Comparison of ENCODE assay signal across 20 cellular contexts in the genomic region with DNA sequence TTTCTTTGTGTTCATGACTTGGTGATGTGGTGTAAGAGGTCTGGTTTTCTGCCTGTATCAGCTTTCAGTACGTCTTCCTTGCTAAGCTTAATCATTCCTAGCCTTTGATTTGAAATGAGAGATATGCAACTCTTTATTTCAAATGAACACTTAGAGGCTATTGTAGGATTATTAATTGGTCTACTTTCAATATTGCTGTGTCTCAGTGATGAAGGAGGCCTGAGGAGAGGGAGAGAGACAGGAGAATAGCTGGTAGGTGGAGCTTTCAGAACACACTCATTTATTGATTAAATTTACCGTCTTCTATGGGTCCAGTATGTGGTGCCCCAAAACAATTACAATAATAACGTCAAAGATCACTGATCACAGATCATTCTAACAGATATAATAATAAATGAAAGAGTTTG.
DNase-seq lines count a peak whose midpoint lies in the region; ATAC-seq and TF ChIP-seq lines count a peak whose summit lies in the region.
"Had no signal": no experiment of that assay in that cellular context is flagged by ENCODE, and none has a peak within 500 bp of the region (broad histone marks: within the 10 kb centered on the region; RNA-seq: fewer than 3 reads in every experiment).

No MANE protein-coding gene starts in this region.

- no peak for TF ChIP-seq CTCF in CD8-positive, alpha-beta T cell (IDR thresholded peaks at IDR 0.05)

- DNase-seq in CD8-positive, alpha-beta T cell = no peak
- DNase-seq in T-helper 17 cell = no peak
- DNase-seq in iris pigment epithelial cell (ENCODE audit: low read depth) = peak; percentile 28
- no peak for DNase-seq in erythroblast (lab: John Stamatoyannopoulos, UW)
- no peak for DNase-seq in NCI-H2227 treated with DMSO at 0.1 percent for 48 hours (lab: John Stamatoyannopoulos, UW)
- DNase-seq in left cardiac atrium = no peak
- DNase-seq: activated naive CD4-positive, alpha-beta T cell treated with Interleukin-2 at 50 U/mL for 16 hours; COR-L47; effector memory CD4-positive, alpha-beta T cell; esophagus squamous epithelium; NCI-H2107; NCI-H510A treated with DMSO at 0.1 percent for 48 hours; T1000; thyroid gland had no signal

- H3K4me1 ChIP-seq in BLaER1 treated with 17β-estradiol and CSF1 and Interleukin-3, amounts not matched to agents 10 nM and 100 nM = peaks cover 18 to 41% (median 21%) of the 10 kb centered on the region in 10 experiments
- H3K4me1 ChIP-seq in CD8-positive, alpha-beta T cell (ENCODE audit: insufficient read depth, low read length) = peaks cover 4% of the 10 kb centered on the region
- H3K4me1 ChIP-seq: esophagus squamous epithelium, thyroid gland had no signal

- H3K9me3 ChIP-seq in BLaER1 treated with 17β-estradiol and CSF1 and Interleukin-3, amounts not matched to agents 10 nM and 100 nM (replicated peaks in 1 of 11) = peaks cover 0 to 26% (median 22%) of the 10 kb centered on the region in 11 experiments; a peak in 18 of 22 replicates
- H3K9me3 ChIP-seq in CD8-positive, alpha-beta T cell (ENCODE audit: low read length) = no peaks in the 10 kb centered on the region
- H3K9me3 ChIP-seq in T-helper 17 cell (ENCODE audit: control insufficient read depth, low read length, poor library complexity, severe bottlenecking) = no peaks in the 10 kb centered on the region
- H3K9me3 ChIP-seq: thyroid gland had no signal

- no peak for TF ChIP-seq POLR2A in erythroblast (IDR thresholded peaks at IDR 0.05; ENCODE audit: low read length)

- peaks cover 19% of the 10 kb centered on the region for H3K4me1 Mint-ChIP-seq in CD8-positive, alpha-beta T cell (ENCODE audit: low read depth)
- peaks cover 11% of the 10 kb centered on the region for H3K4me1 Mint-ChIP-seq in T-helper 17 cell
- H3K4me1 Mint-ChIP-seq: neural crest cell had no signal

- peak overlapping the region; percentile 74 to 97 (median 83) for H3K4me2 ChIP-seq in BLaER1 treated with 17β-estradiol and CSF1 and Interleukin-3, amounts not matched to agents 10 nM and 100 nM

- H3K36me3 Mint-ChIP-seq in CD8-positive, alpha-beta T cell = peaks cover 8% of the 10 kb centered on the region
- peaks cover 2% of the 10 kb centered on the region for H3K36me3 Mint-ChIP-seq in T-helper 17 cell (ENCODE audit: low read depth)

- no peaks in the 10 kb centered on the region for H3K9me3 Mint-ChIP-seq in CD8-positive, alpha-beta T cell

- H4K20me1 ChIP-seq in BLaER1 treated with 17β-estradiol and CSF1 and Interleukin-3, amounts not matched to agents 10 nM and 100 nM = no peaks in the 10 kb centered on the region

- POLR2A ChIA-PET in CD8-positive, alpha-beta T cell (lab: Charles Lee) = no interaction called here

- H3K27me3 ChIP-seq in BLaER1 treated with 17β-estradiol and CSF1 and Interleukin-3, amounts not matched to agents 10 nM and 100 nM = no peaks in the 10 kb centered on the region
- no peaks in the 10 kb centered on the region for H3K27me3 ChIP-seq in CD8-positive, alpha-beta T cell (ENCODE audit: insufficient read depth, low read length)
- H3K27me3 ChIP-seq: esophagus squamous epithelium, thyroid gland had no signal

- CTCF ChIA-PET in CD8-positive, alpha-beta T cell (lab: Charles Lee) = no interaction called here

- peak overlapping the region; percentile 9 to 84 (median 71); a peak in 21 of 22 replicates for H3K27ac ChIP-seq in BLaER1 treated with 17β-estradiol and CSF1 and Interleukin-3, amounts not matched to agents 10 nM and 100 nM
- H3K27ac ChIP-seq in CD8-positive, alpha-beta T cell (ENCODE audit: low read depth, low read length) = no peak overlapping the region
- H3K27ac ChIP-seq: esophagus squamous epithelium, thyroid gland had no signal

- intact Hi-C loops in CD8-positive, alpha-beta T cell (cut with DNase I, micrococcal nuclease) = no loop called here
- intact Hi-C loops in left cardiac atrium (cut with DNase I) = no loop called here

- H3K27ac Mint-ChIP-seq in CD8-positive, alpha-beta T cell = peak overlapping the region; percentile 38
- H3K27ac Mint-ChIP-seq in T-helper 17 cell = peak overlapping the region; percentile 78
- H3K27ac Mint-ChIP-seq: mesothelial cell of epicardium, progenitor cell of endocrine pancreas had no signal

- no peaks in the 10 kb centered on the region for H3K27me3 Mint-ChIP-seq in CD8-positive, alpha-beta T cell (ENCODE audit: low read depth)
- H3K27me3 Mint-ChIP-seq in T-helper 17 cell = no peaks in the 10 kb centered on the region
- H3K27me3 Mint-ChIP-seq: progenitor cell of endocrine pancreas had no signal

- peak overlapping the region in 6 of 11 experiments; percentile 36 to 70 (median 59); a peak in 11 of 22 replicates for H3K9ac ChIP-seq in BLaER1 treated with 17β-estradiol and CSF1 and Interleukin-3, amounts not matched to agents 10 nM and 100 nM

- H3K4me3 Mint-ChIP-seq in CD8-positive, alpha-beta T cell = peak overlapping the region; percentile 42
- H3K4me3 Mint-ChIP-seq in T-helper 17 cell = peak overlapping the region; percentile 46
- H3K4me3 Mint-ChIP-seq: mesothelial cell of epicardium, neural crest cell had no signal

- H3K36me3 ChIP-seq in BLaER1 treated with 17β-estradiol and CSF1 and Interleukin-3, amounts not matched to agents 10 nM and 100 nM = no peaks in the 10 kb centered on the region
- no peaks in the 10 kb centered on the region for H3K36me3 ChIP-seq in CD8-positive, alpha-beta T cell (ENCODE audit: insufficient read depth, low read length)
- H3K36me3 ChIP-seq: esophagus squamous epithelium, thyroid gland had no signal

- peak overlapping the region in 6 of 10 experiments; percentile 2 to 50 (median 22); a peak in 7 of 20 replicates for H3K4me3 ChIP-seq in BLaER1 treated with 17β-estradiol and CSF1 and Interleukin-3, amounts not matched to agents 10 nM and 100 nM
- no peak overlapping the region for H3K4me3 ChIP-seq in CD8-positive, alpha-beta T cell (ENCODE audit: low read depth, low read length)
- H3K4me3 ChIP-seq: esophagus squamous epithelium, thyroid gland had no signal

- no peak for ATAC-seq in CD8-positive, alpha-beta T cell
- ATAC-seq in T-helper 17 cell (no peak), left cardiac atrium (no peak)
- ATAC-seq: HCT116, left lobe of liver had no signal
